In genomic region chr17:73048170-73048569, GRCh38 we compare ENCODE assay signal across 8 cellular contexts.
"Had no signal": no experiment of that assay in that cellular context is flagged by ENCODE, and none has a peak within 500 bp of the region (broad histone marks: within the 10 kb centered on the region; RNA-seq: fewer than 3 reads in every experiment).

No MANE protein-coding gene starts in this region.

- DNase-seq: GDM1, GF-D8 had no signal

- ATAC-seq: GM12878 had no signal

- H3K4me3 ChIP-seq: GM12878 had no signal

- FAIRE-seq: G401.6, GM12878, GM12891, GM12892, GM18507, GM19239 had no signal
